13 cellular contexts compared by ENCODE assay signal in genomic region chr19:12289790-12290065, GRCh38. TPM values are rescaled to one million over a fixed set of nuclear protein-coding genes. Genes with fewer than 3 reads are reported as not detected.
DNase-seq lines count a peak whose midpoint lies in the region; ATAC-seq and TF ChIP-seq lines count a peak whose summit lies in the region.
"Had no signal": no experiment of that assay in that cellular context is flagged by ENCODE, and none has a peak within 500 bp of the region (broad histone marks: within the 10 kb centered on the region; RNA-seq: fewer than 3 reads in every experiment).

No MANE protein-coding gene starts in this region.

- TF ChIP-seq CTCF in RWPE1 (conservative IDR thresholded peaks at IDR 0.05; ENCODE audit: low read depth): no peak

- H3K27me3 Mint-ChIP-seq in CD8-positive, alpha-beta memory T cell: peaks cover 0 to 2% of the 10 kb centered on the region in 2 donors
- H3K27me3 Mint-ChIP-seq in effector memory CD8-positive, alpha-beta T cell: no peaks in the 10 kb centered on the region

- peak overlapping the region; percentile 77 for H3K4me2 ChIP-seq in skeletal muscle satellite cell (ENCODE audit: low read length)

- H3K4me1 Mint-ChIP-seq in CD8-positive, alpha-beta memory T cell: peaks cover 54 to 67% (median 63%) of the 10 kb centered on the region in 3 donors
- H3K4me1 Mint-ChIP-seq in effector memory CD8-positive, alpha-beta T cell (ENCODE audit: low read depth in 2 of 2): peaks cover 35 to 44% of the 10 kb centered on the region in 2 donors

- no peak for ATAC-seq in effector memory CD8-positive, alpha-beta T cell (replicated peaks)

- H3K27ac Mint-ChIP-seq in CD8-positive, alpha-beta memory T cell: peak overlapping the region; percentile 82 to 97 (median 93)
- peak overlapping the region; percentile 90 to 91 for H3K27ac Mint-ChIP-seq in effector memory CD8-positive, alpha-beta T cell
- H3K27ac Mint-ChIP-seq: endodermal cell had no signal

- peaks cover 0 to 48% (median 8%) of the 10 kb centered on the region in 3 donors for H3K36me3 Mint-ChIP-seq in CD8-positive, alpha-beta memory T cell
- H3K36me3 Mint-ChIP-seq in effector memory CD8-positive, alpha-beta T cell (ENCODE audit: insufficient read depth): peaks cover 26% of the 10 kb centered on the region

- no peaks in the 10 kb centered on the region for H3K36me3 ChIP-seq in CD8-positive, alpha-beta memory T cell (ENCODE audit: insufficient read depth, low read length)
- H3K36me3 ChIP-seq in skeletal muscle satellite cell (ENCODE audit: insufficient read depth, low read length): peaks cover 5% of the 10 kb centered on the region
- H3K36me3 ChIP-seq: breast epithelium had no signal

- H3K9me3 Mint-ChIP-seq in CD8-positive, alpha-beta memory T cell: no peaks in the 10 kb centered on the region
- no peaks in the 10 kb centered on the region for H3K9me3 Mint-ChIP-seq in effector memory CD8-positive, alpha-beta T cell

- peaks cover 37% of the 10 kb centered on the region for H3K4me1 ChIP-seq in CD8-positive, alpha-beta memory T cell (ENCODE audit: insufficient read depth, low read length)
- H3K4me1 ChIP-seq in skeletal muscle satellite cell (ENCODE audit: control insufficient read depth, insufficient read depth, low read length): peaks cover 17% of the 10 kb centered on the region

- H3K4me3 ChIP-seq in CD8-positive, alpha-beta memory T cell (ENCODE audit: low read length): peak overlapping the region; percentile 9
- no peak overlapping the region for H3K4me3 ChIP-seq in skeletal muscle satellite cell (ENCODE audit: low read length)
- H3K4me3 ChIP-seq: breast epithelium, SJSA1 had no signal

- no peaks in the 10 kb centered on the region for H3K9me3 ChIP-seq in CD8-positive, alpha-beta memory T cell (ENCODE audit: low read length)
- H3K9me3 ChIP-seq in skeletal muscle satellite cell (replicated peaks; ENCODE audit: low read length): peaks cover 4% of the 10 kb centered on the region
- H3K9me3 ChIP-seq: breast epithelium had no signal

- H3K9ac ChIP-seq in skeletal muscle satellite cell (ENCODE audit: low read depth, low read length): no peak overlapping the region

- POLR2A ChIA-PET in CD8-positive, alpha-beta memory T cell (lab: Charles Lee): interaction anchor here (0.5 to 2.6 kb wide), 4 partner anchors 25 to 205 kb away, joined by 3 to 21 read pairs (median 3); partner anchors contain the start of genes ZNF136 and ZNF563
- POLR2A ChIA-PET in RWPE1 (lab: Yijun Ruan, JAX; ENCODE audit: low non-redundant PET) (no interaction called here), HEK293T (lab: Yijun Ruan, JAX) (no interaction called here)

- DNase-seq in CD8-positive, alpha-beta memory T cell: no peak
- DNase-seq in RWPE1 (ENCODE audit: low spot score): no peak
- DNase-seq in effector memory CD8-positive, alpha-beta T cell: no peak
- no peak for DNase-seq in HEK293T (ENCODE audit: extremely low spot score)
- DNase-seq in DMS153 treated with DMSO at 0.1 percent for 48 hours (lab: John Stamatoyannopoulos, UW; ENCODE audit: unreplicated experiment): no peak
- no peak for DNase-seq in NCI-H1048 (lab: John Stamatoyannopoulos, UW)
- DNase-seq: endodermal cell, GF-D8, kidney glomerular epithelial cell, NCI-H1092 had no signal

- H3K27me3 ChIP-seq in CD8-positive, alpha-beta memory T cell (ENCODE audit: insufficient read depth, low read length, poor library complexity, severe bottlenecking): no peaks in the 10 kb centered on the region
- no peaks in the 10 kb centered on the region for H3K27me3 ChIP-seq in skeletal muscle satellite cell (ENCODE audit: control insufficient read depth, insufficient read depth, low read length)
- H3K27me3 ChIP-seq: breast epithelium, SJSA1 had no signal

- peak overlapping the region; percentile 4 for H3K27ac ChIP-seq in CD8-positive, alpha-beta memory T cell (ENCODE audit: low read depth, low read length)
- H3K27ac ChIP-seq in RWPE1: peak overlapping the region; percentile 85
- H3K27ac ChIP-seq: SJSA1 had no signal

- peak overlapping the region in 6 of 7 donors; percentile 44 to 82 (median 72) for H3K4me3 Mint-ChIP-seq in CD8-positive, alpha-beta memory T cell
- peak overlapping the region; percentile 52 to 62 for H3K4me3 Mint-ChIP-seq in effector memory CD8-positive, alpha-beta T cell
- H3K4me3 Mint-ChIP-seq: endodermal cell had no signal

- CTCF ChIA-PET in CD8-positive, alpha-beta memory T cell (lab: Charles Lee): interaction anchor here (1.0 to 2.3 kb wide), 3 partner anchors 43 to 205 kb away, joined by 3 to 9 read pairs (median 4); partner anchors contain the start of gene ZNF563
- CTCF ChIA-PET in RWPE1 (lab: Yijun Ruan, JAX): no interaction called here
- CTCF ChIA-PET in HEK293T (lab: Yijun Ruan, JAX): no interaction called here

TF ChIP-seq in HEK293T, 16 proteins besides CTCF, POLR2A, EP300 and RAD21:
- TF ChIP-seq NFRKB (IDR thresholded peaks at IDR 0.05) (no peak), PKNOX1 (IDR thresholded peaks at IDR 0.05) (no peak), HDGF (IDR thresholded peaks at IDR 0.05; ENCODE audit: borderline replicate concordance) (no peak), BHLHE40 (IDR thresholded peaks at IDR 0.05; ENCODE audit: borderline replicate concordance) (no peak), LEF1 (IDR thresholded peaks at IDR 0.05; ENCODE audit: borderline replicate concordance) (no peak), L3MBTL2 (conservative IDR thresholded peaks at IDR 0.05) (no peak), SP1 (IDR thresholded peaks at IDR 0.05) (no peak), ARNT (IDR thresholded peaks at IDR 0.05) (no peak), CTBP1 (IDR thresholded peaks at IDR 0.05; ENCODE audit: borderline replicate concordance) (no peak)

RNA-seq across cellular contexts. Expression of gene ZNF44, which starts 5.0 kb away (rescaled TPM):
- 10 to 100 TPM; 12.3 to 12.6 TPM for total RNA-seq in CD8-positive, alpha-beta memory T cell
- 27.8 TPM for polyA plus RNA-seq in CD8-positive, alpha-beta memory T cell
- total RNA-seq in skeletal muscle satellite cell (2012; rRNA removed): 6.3 and 6.8 TPM in 2 replicates

RNA-seq across cellular contexts. Expression of gene ZNF563, which starts 43.7 kb away (rescaled TPM):
- total RNA-seq in CD8-positive, alpha-beta memory T cell: 1 to 10 TPM; 2.8 to 3.5 TPM
- 3.5 TPM for polyA plus RNA-seq in CD8-positive, alpha-beta memory T cell
- total RNA-seq in skeletal muscle satellite cell (2012; rRNA removed): 3.1 and 5.6 TPM in 2 replicates
